9 cellular contexts compared by ENCODE assay signal in the genomic region with DNA sequence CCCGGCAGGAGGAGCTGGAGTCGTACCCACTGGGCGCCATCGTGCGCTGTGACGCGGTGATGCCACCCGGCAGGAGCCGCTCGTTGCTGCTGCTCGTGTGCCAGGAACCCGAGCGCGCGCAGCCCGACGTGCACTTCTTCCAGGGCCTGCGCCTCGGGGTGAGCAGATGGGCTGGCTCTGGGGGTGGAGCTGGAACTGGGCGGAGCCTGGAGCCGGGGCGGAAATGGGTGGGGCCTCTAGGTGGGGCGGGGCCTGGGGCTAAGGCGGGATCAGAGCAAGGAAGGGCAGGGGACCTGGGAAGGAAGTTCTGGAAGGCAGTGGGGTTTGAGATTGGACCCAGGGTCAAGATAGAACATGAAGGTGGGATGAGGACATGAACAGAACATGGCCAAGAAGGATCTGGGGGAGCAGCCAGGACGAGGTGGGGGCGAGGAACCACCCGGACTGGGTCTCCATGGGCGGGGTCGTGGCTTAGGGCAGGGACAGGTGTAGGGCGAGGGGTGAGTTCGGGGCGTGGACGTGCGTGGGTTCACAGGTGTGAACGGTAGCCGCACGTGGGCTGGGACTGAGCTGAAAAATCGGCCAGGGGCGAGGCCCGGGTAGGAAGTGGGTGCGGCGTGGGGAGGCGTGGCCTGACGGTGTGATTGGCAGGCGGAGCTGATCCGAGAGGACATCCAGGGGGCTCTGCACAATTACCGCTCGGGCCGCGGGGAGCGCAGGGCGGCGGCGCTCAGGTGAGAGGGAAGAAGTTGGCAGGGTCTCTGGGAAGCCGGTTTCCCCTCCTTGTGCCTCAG. TPM values are rescaled to one million over a fixed set of nuclear protein-coding genes. Genes with fewer than 3 reads are reported as not detected.
DNase-seq lines count a peak whose midpoint lies in the region; ATAC-seq and TF ChIP-seq lines count a peak whose summit lies in the region.
"Had no signal": no experiment of that assay in that cellular context is flagged by ENCODE, and none has a peak within 500 bp of the region (broad histone marks: within the 10 kb centered on the region; RNA-seq: fewer than 3 reads in every experiment).

No MANE protein-coding gene starts in this region.

- no peaks in the 10 kb centered on the region for H3K36me3 ChIP-seq in gastroesophageal sphincter
- H3K36me3 ChIP-seq: uterus had no signal

- H3K4me3 Mint-ChIP-seq in Calu3 (ENCODE audit: low read depth, unreplicated experiment) = no peak overlapping the region
- peak overlapping the region; percentile 33 for H3K4me3 Mint-ChIP-seq in progenitor cell of endocrine pancreas (ENCODE audit: low read depth)

- TF ChIP-seq POLR2A in gastroesophageal sphincter (IDR thresholded peaks at IDR 0.05) = no peak

- TF ChIP-seq EP300 in gastroesophageal sphincter (IDR thresholded peaks at IDR 0.05) = no peak

- BruUV-seq in Calu3 (replicated peaks; lab: Mats Ljungman, UMichigan) = no TSS peak

- peaks cover 93% of the 10 kb centered on the region for H3K27me3 ChIP-seq in gastroesophageal sphincter

- H3K27ac ChIP-seq in gastroesophageal sphincter = no peak overlapping the region
- H3K27ac ChIP-seq: uterus had no signal

- H3K36me3 Mint-ChIP-seq in Calu3 (ENCODE audit: insufficient read depth, unreplicated experiment) (peaks cover 77% of the 10 kb centered on the region), progenitor cell of endocrine pancreas (ENCODE audit: insufficient read depth) (peaks cover 3% of the 10 kb centered on the region)

- H3K9me3 ChIP-seq in gastroesophageal sphincter = no peaks in the 10 kb centered on the region
- H3K9me3 ChIP-seq: uterus had no signal

- DNase-seq in Calu3 = no peak
- peak; percentile 87 for DNase-seq in HuH-7 (ENCODE audit: low spot score)
- peak; percentile 47 for DNase-seq in activated effector memory CD4-positive, alpha-beta T cell treated with Interleukin-2 at 50 U/mL for 16 hours
- DNase-seq in progenitor cell of endocrine pancreas (ENCODE audit: low spot score, unreplicated experiment) = no peak

- H3K9me3 Mint-ChIP-seq in Calu3 (ENCODE audit: low read depth, unreplicated experiment) (no peaks in the 10 kb centered on the region), progenitor cell of endocrine pancreas (ENCODE audit: low read depth) (no peaks in the 10 kb centered on the region)

- H3K27ac Mint-ChIP-seq in Calu3 (ENCODE audit: unreplicated experiment) (peak overlapping the region; percentile 58), progenitor cell of endocrine pancreas (no peak overlapping the region)

- intact Hi-C loops in Calu3 (cut with micrococcal nuclease; ENCODE audit: unreplicated experiment) = no loop called here

- no peak for TF ChIP-seq CTCF in Calu3 (IDR thresholded peaks at IDR 0.05; ENCODE audit: unreplicated experiment)
- TF ChIP-seq CTCF in gastroesophageal sphincter (IDR thresholded peaks at IDR 0.05) = no peak
- no peak for TF ChIP-seq CTCF in progenitor cell of endocrine pancreas (IDR thresholded peaks at IDR 0.05; ENCODE audit: unreplicated experiment)

- H3K27me3 Mint-ChIP-seq in Calu3 (ENCODE audit: unreplicated experiment) (no peaks in the 10 kb centered on the region), progenitor cell of endocrine pancreas (peaks cover 69% of the 10 kb centered on the region)

- peak overlapping the region in 1 of 2 donors; percentile 51 for H3K4me3 ChIP-seq in gastroesophageal sphincter

- ATAC-seq in gastroesophageal sphincter (peak; percentile 23), GM18519 (IDR thresholded peaks at IDR 0.05; ENCODE audit: low FRiP score, unreplicated experiment) (no peak), HG02852 (IDR thresholded peaks at IDR 0.05; ENCODE audit: unreplicated experiment) (no peak)

- CTCF ChIA-PET in Calu3 (lab: Charles Lee) = no interaction called here

- peaks cover 21% of the 10 kb centered on the region for H3K4me1 Mint-ChIP-seq in Calu3 (ENCODE audit: low read depth, unreplicated experiment)
- peaks cover 8% of the 10 kb centered on the region for H3K4me1 Mint-ChIP-seq in progenitor cell of endocrine pancreas (ENCODE audit: low read depth)

- WGBS in gastroesophageal sphincter (ENCODE audit: low coverage in 1 of 2), 2 donors = 4 to 17% methylated on average over 2 to 21 of the region's 55 CpGs

- peaks cover 0 to 32% (median 14%) of the 10 kb centered on the region in 3 donors for H3K4me1 ChIP-seq in gastroesophageal sphincter
- H3K4me1 ChIP-seq: uterus had no signal

TF ChIP-seq in PFSK-1, 5 proteins besides CTCF, POLR2A, EP300 and RAD21:
- TF ChIP-seq FOXP2 (optimal IDR thresholded peaks at IDR 0.05; ENCODE audit: borderline replicate concordance, extremely low read depth, extremely low read length, insufficient read depth) = peak; percentile 24
- TF ChIP-seq SIN3A (IDR thresholded peaks at IDR 0.05; ENCODE audit: borderline replicate concordance, insufficient read depth, low read length) = no peak
- TF ChIP-seq POLR2AphosphoS5 (IDR thresholded peaks at IDR 0.05; ENCODE audit: low read depth, low read length) = 0 out of 2 replicates have a peak, but pooled peaks have one; percentile 27

RNA-seq across cellular contexts. Expression of a gene that starts 4.6 kb away (rescaled TPM):
- total RNA-seq in Calu3 (2022) = 97.3 and 147 TPM in 2 replicates
- polyA plus RNA-seq in PFSK-1 (2012; ENCODE audit: insufficient read length, low read depth) = 5.9 TPM
- total RNA-seq in gastroesophageal sphincter = 10 to 100 TPM in 1 of 4 donors, 1 to 10 TPM in 3; 2.2 to 10.5 (median 2.5) TPM
- 14.4 and 21.5 TPM in 2 replicates for total RNA-seq in progenitor cell of endocrine pancreas

RNA-seq across cellular contexts. Expression of a gene that starts 17.4 kb away (rescaled TPM):
- total RNA-seq in Calu3 (2022) (50.1 and 54.5 TPM in 2 replicates), gastroesophageal sphincter (10 to 100 TPM in 3 of 4 donors, 1 to 10 TPM in 1; 10.0 to 15.6 (median 13.9) TPM), progenitor cell of endocrine pancreas (11.8 and 12.0 TPM in 2 replicates)
- polyA plus RNA-seq in PFSK-1 (2012; ENCODE audit: insufficient read length, low read depth) = 23.9 TPM

RNA-seq across cellular contexts. Expression of a gene that starts 37.1 kb away (rescaled TPM):
- total RNA-seq in Calu3 (2022) (140 and 151 TPM in 2 replicates), gastroesophageal sphincter (100 to 1,000 TPM; 268 to 479 (median 276) TPM), progenitor cell of endocrine pancreas (110 and 118 TPM in 2 replicates)
- polyA plus RNA-seq in PFSK-1 (2012; ENCODE audit: insufficient read length, low read depth) = 140 TPM

RNA-seq across cellular contexts. Expression of a gene that starts 42.3 kb away (rescaled TPM):
- total RNA-seq in Calu3 (2022) (1.3 and 1.9 TPM in 2 replicates), gastroesophageal sphincter (not detected), progenitor cell of endocrine pancreas (0.18 and 0.34 TPM in 2 replicates)
- not detected for polyA plus RNA-seq in PFSK-1 (2012; ENCODE audit: insufficient read length, low read depth)

Comparison
In these comparisons a context has a peak if more than half of its experiments do, and no peak if none do; other contexts are left out.
1. DNase-seq: peak in HuH-7 (single experiment) and activated effector memory CD4-positive, alpha-beta T cell treated with Interleukin-2 at 50 U/mL for 16 hours (single experiment); none in Calu3 (single experiment) and progenitor cell of endocrine pancreas (single experiment).